12 cellular contexts compared by ENCODE assay signal in the genomic region with DNA sequence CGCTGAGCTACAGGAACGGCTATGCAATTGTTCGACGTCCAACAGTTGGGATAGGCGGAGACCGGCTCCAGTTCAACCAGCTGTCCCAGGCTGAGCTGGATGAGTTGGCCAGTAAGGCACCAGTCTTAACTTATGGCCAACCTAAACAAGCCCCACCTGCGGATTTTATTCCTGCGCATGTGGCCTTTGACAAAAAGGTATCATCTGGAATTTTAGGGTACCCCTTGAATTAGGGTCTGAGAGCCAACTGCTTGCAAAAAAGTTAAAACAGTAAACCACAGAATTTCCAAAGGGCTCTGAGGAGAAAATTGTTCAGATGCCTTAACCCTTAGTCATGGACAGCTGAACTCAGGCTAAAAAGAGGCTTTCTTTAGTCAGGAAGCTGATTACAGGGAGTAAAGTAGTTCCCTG. TPM values are rescaled to one million over a fixed set of nuclear protein-coding genes. Genes with fewer than 3 reads are reported as not detected.
DNase-seq lines count a peak whose midpoint lies in the region; ATAC-seq and TF ChIP-seq lines count a peak whose summit lies in the region.
"Had no signal": no experiment of that assay in that cellular context is flagged by ENCODE, and none has a peak within 500 bp of the region (broad histone marks: within the 10 kb centered on the region; RNA-seq: fewer than 3 reads in every experiment).

No MANE protein-coding gene starts in this region.

- no peak overlapping the region for H3K4me3 Mint-ChIP-seq in natural killer cell
- no peak overlapping the region for H3K4me3 Mint-ChIP-seq in stimulated activated effector memory CD8-positive, alpha-beta T cell treated with anti-CD3 and anti-CD28 coated beads, Interleukin-12 subunit alpha, Interleukin-12 subunit beta, amount 100 ng/mL, for 72 hours
- H3K4me3 Mint-ChIP-seq: activated T-cell treated with anti-CD3 and anti-CD28 coated beads, Interleukin-2, amount 50 U/mL, for 4 hours had no signal

- WGBS in right cardiac atrium: 62% methylated on average over 8 of the region's 8 CpGs
- WGBS in body of pancreas, 2 donors: 85 to 91% methylated on average over 8 of the region's 8 CpGs

- DNase-seq in HK-2 (ENCODE audit: unreplicated experiment): peak; percentile 67
- peak; percentile 92 for DNase-seq in astrocyte of the hippocampus (ENCODE audit: low read depth, low spot score)
- peak in 2 of 3 donors; percentile 47 to 64 for DNase-seq in right cardiac atrium
- no peak for DNase-seq in tibial artery
- DNase-seq in natural killer cell: no peak
- DNase-seq in stimulated activated effector memory CD8-positive, alpha-beta T cell treated with anti-CD3 and anti-CD28 coated beads, Interleukin-12 subunit alpha, Interleukin-12 subunit beta, amount 100 ng/mL, for 72 hours (ENCODE audit: low spot score in 2 of 2): no peak
- DNase-seq in body of pancreas: no peak
- DNase-seq in activated gamma-delta T cell (lab: John Stamatoyannopoulos, UW): no peak
- DNase-seq: activated T-cell treated with anti-CD3 and anti-CD28 coated beads, Interleukin-2, amount 50 U/mL, for 4 hours; SHP77; stimulated activated CD8-positive, alpha-beta memory T cell treated with anti-CD3 and anti-CD28 coated beads, Interleukin-4, amount 100 ng/mL, for 48 hours had no signal

- no peaks in the 10 kb centered on the region for H3K36me3 Mint-ChIP-seq in natural killer cell
- H3K36me3 Mint-ChIP-seq in stimulated activated effector memory CD8-positive, alpha-beta T cell treated with anti-CD3 and anti-CD28 coated beads, Interleukin-12 subunit alpha, Interleukin-12 subunit beta, amount 100 ng/mL, for 72 hours: no peaks in the 10 kb centered on the region

- H3K9me3 ChIP-seq in right cardiac atrium (ENCODE audit: control insufficient read depth, low read length): no peaks in the 10 kb centered on the region
- H3K9me3 ChIP-seq in tibial artery: no peaks in the 10 kb centered on the region
- H3K9me3 ChIP-seq in body of pancreas: no peaks in the 10 kb centered on the region

- no peaks in the 10 kb centered on the region for H3K27me3 Mint-ChIP-seq in natural killer cell (ENCODE audit: low read depth in 2 of 2)

- ATAC-seq in right cardiac atrium (peak in 1 of 2 donors; percentile 30), natural killer cell (no peak), body of pancreas (no peak)
- no peak for ATAC-seq in stimulated activated effector memory CD8-positive, alpha-beta T cell treated with anti-CD3 and anti-CD28 coated beads, Interleukin-12 subunit alpha, Interleukin-12 subunit beta, amount 100 ng/mL, for 72 hours
- ATAC-seq: activated T-cell treated with anti-CD3 and anti-CD28 coated beads, Interleukin-2, amount 50 U/mL, for 4 hours had no signal

- no peaks in the 10 kb centered on the region for H3K36me3 ChIP-seq in tibial artery
- no peaks in the 10 kb centered on the region for H3K36me3 ChIP-seq in body of pancreas (replicated peaks in 1 of 2; ENCODE audit: insufficient read depth in 1 of 2, low read depth in 2 of 2)

- intact Hi-C loops in right cardiac atrium (cut with DNase I): loop anchor here in 3 of 4 donors (5.0 to 10.0 kb wide), 4 partner anchors 73 to 151 kb away; a partner anchor contains a TSS
- intact Hi-C loops in tibial artery (cut with DNase I; ENCODE audit: low total_unique reads): loop anchor here (5.0 kb wide), 2 partner anchors 62 to 153 kb away; a partner anchor contains a TSS
- intact Hi-C loops in natural killer cell (cut with micrococcal nuclease): no loop called here
- intact Hi-C loops in body of pancreas (cut with DNase I): no loop called here

- TF ChIP-seq CTCF in tibial artery (IDR thresholded peaks at IDR 0.05) (no peak), natural killer cell (IDR thresholded peaks at IDR 0.05) (no peak), body of pancreas (IDR thresholded peaks at IDR 0.05) (no peak)

- H3K4me1 Mint-ChIP-seq in natural killer cell: no peaks in the 10 kb centered on the region
- no peaks in the 10 kb centered on the region for H3K4me1 Mint-ChIP-seq in stimulated activated effector memory CD8-positive, alpha-beta T cell treated with anti-CD3 and anti-CD28 coated beads, Interleukin-12 subunit alpha, Interleukin-12 subunit beta, amount 100 ng/mL, for 72 hours

- H3K4me3 ChIP-seq in right cardiac atrium (ENCODE audit: low read length): no peak overlapping the region
- H3K4me3 ChIP-seq in tibial artery: no peak overlapping the region
- no peak overlapping the region for H3K4me3 ChIP-seq in body of pancreas

- no peak for TF ChIP-seq POLR2A in body of pancreas (IDR thresholded peaks at IDR 0.05)

- H3K4me1 ChIP-seq in right cardiac atrium (ENCODE audit: control insufficient read depth, insufficient read depth, low read length) (no peaks in the 10 kb centered on the region), tibial artery (peaks cover 0 to 25% (median 17%) of the 10 kb centered on the region in 4 donors), body of pancreas (peaks cover 25% of the 10 kb centered on the region)
- H3K4me1 ChIP-seq: parathyroid adenoma had no signal

- H3K27me3 ChIP-seq in right cardiac atrium (ENCODE audit: control insufficient read depth, insufficient read depth) (no peaks in the 10 kb centered on the region), tibial artery (no peaks in the 10 kb centered on the region), body of pancreas (no peaks in the 10 kb centered on the region)

- no peaks in the 10 kb centered on the region for H3K9me3 Mint-ChIP-seq in natural killer cell
- no peaks in the 10 kb centered on the region for H3K9me3 Mint-ChIP-seq in stimulated activated effector memory CD8-positive, alpha-beta T cell treated with anti-CD3 and anti-CD28 coated beads, Interleukin-12 subunit alpha, Interleukin-12 subunit beta, amount 100 ng/mL, for 72 hours
- H3K9me3 Mint-ChIP-seq: activated T-cell treated with anti-CD3 and anti-CD28 coated beads, Interleukin-2, amount 50 U/mL, for 4 hours had no signal

- H3K27ac ChIP-seq in right cardiac atrium (ENCODE audit: low read length): peak overlapping the region; percentile 17
- H3K27ac ChIP-seq in tibial artery: peak overlapping the region; percentile 36 to 65
- no peak overlapping the region for H3K27ac ChIP-seq in body of pancreas
- H3K27ac ChIP-seq: parathyroid adenoma had no signal

- H3K27ac Mint-ChIP-seq in natural killer cell: no peak overlapping the region
- no peak overlapping the region for H3K27ac Mint-ChIP-seq in stimulated activated effector memory CD8-positive, alpha-beta T cell treated with anti-CD3 and anti-CD28 coated beads, Interleukin-12 subunit alpha, Interleukin-12 subunit beta, amount 100 ng/mL, for 72 hours

RNA-seq across cellular contexts. Expression of a gene that starts 3.8 kb away (rescaled TPM):
- total RNA-seq in right cardiac atrium (10 to 100 TPM in 3 of 4 donors, 1 to 10 TPM in 1; 9.0 to 10.5 (median 10.0) TPM), natural killer cell (10 to 100 TPM; 10.7 to 20.9 (median 13.7) TPM), body of pancreas (10 to 100 TPM; 11.5 to 17.4 TPM)
- polyA plus RNA-seq in right cardiac atrium: 4.9 TPM

Comparison
In these comparisons a context has a peak if more than half of its experiments do, and no peak if none do; other contexts are left out.
1. DNase-seq: peak in HK-2 (single experiment), astrocyte of the hippocampus (single experiment) and right cardiac atrium (2 of 3); none in tibial artery (0 of 2), natural killer cell (single experiment), stimulated activated effector memory CD8-positive, alpha-beta T cell treated with anti-CD3 and anti-CD28 coated beads, Interleukin-12 subunit alpha, Interleukin-12 subunit beta, amount 100 ng/mL, for 72 hours (0 of 2), body of pancreas (0 of 4) and activated gamma-delta T cell (single experiment).
2. H3K27ac ChIP-seq: peak in right cardiac atrium (single experiment) and tibial artery (2 of 2); none in body of pancreas (0 of 4).
3. intact Hi-C loops: an anchor here in right cardiac atrium (5.0 to 10.0 kb wide) and tibial artery (5.0 kb wide); none called in natural killer cell and body of pancreas.